8 cellular contexts compared by ENCODE assay signal in the genomic region with DNA sequence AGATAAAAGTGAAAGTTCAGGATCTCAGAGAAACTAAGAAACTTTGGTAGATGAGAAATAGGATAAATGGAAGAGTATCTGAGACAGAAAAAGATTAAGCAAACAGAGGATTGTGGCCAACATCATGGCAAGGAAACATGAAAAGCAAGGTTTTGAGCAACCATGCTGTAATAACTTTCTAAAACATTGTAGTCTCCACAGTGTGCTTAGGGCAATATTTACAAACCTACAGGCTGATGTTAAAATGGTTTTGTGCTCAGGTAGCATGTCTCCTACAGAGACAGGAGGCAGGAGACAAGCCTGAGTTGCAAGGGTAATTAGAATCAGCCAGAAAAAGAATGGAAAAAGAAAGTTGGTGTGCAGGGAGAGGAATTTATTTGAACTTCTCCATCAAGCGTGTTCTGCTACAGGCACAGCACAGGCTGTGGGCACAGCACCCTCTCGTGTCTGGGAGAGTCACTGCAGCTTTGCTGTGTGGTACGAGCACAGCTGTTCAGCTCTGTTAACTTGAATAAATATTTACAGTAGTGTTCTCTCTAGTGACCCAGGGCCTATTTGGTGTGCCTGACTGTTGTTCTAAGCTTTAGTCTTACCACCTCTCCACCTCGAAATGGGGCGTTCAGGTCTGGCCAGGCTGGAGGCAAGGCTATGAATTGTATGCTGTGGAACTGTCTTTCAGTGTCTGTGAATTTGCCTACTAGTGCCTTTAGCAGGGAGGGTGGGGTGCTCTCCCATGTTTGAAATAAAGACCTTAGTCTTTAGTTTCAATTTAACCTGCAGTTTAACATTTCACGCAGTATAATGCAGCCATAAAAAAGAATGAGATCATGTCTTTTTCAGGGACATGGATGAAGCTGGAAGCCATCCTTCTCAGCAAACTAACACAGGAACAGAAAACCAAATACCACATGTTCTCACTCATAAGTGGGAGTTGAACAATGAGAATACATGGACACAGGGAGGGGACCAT. TPM values are rescaled to one million over a fixed set of nuclear protein-coding genes. Genes with fewer than 3 reads are reported as not detected.
A peak's percentile ranks its signal among the peaks of the same experiment; 100 is the strongest.
DNase-seq lines count a peak whose midpoint lies in the region; ATAC-seq, FAIRE-seq and TF ChIP-seq lines count a peak whose summit lies in the region.
"Not testable (repeated sequence)": the region's sequence is repeated elsewhere in the genome, so short reads cannot be mapped to it uniquely, and the experiment has no call there.

No MANE protein-coding gene starts in this region.

- TF ChIP-seq POLR2A in Peyer's patch (IDR thresholded peaks at IDR 0.05); endothelial cell of umbilical vein (IDR thresholded peaks at IDR 0.05; ENCODE audit: low read depth, low read length): not testable (repeated sequence)

- CTCF ChIA-PET in endothelial cell of umbilical vein (lab: Charles Lee): interaction anchor here (0.6 to 3.4 kb wide), 17 partner anchors 9 to 452 kb away, joined by 3 to 62 read pairs (median 5); a partner anchor contains a TSS

- peak overlapping the region in 2 of 4 donors; percentile 10 to 41 for H3K27ac ChIP-seq in Peyer's patch
- H3K27ac ChIP-seq in endothelial cell of umbilical vein (ENCODE audit: insufficient read depth, low read depth, low read length): not testable (repeated sequence)

- BruUV-seq in endothelial cell of umbilical vein (replicated peaks; lab: Mats Ljungman, UMichigan): not testable (repeated sequence)

- not testable (repeated sequence) for H3K9ac ChIP-seq in endothelial cell of umbilical vein (replicated peaks; ENCODE audit: extremely low read depth, insufficient read depth, low read length)

- H2AFZ ChIP-seq in endothelial cell of umbilical vein (ENCODE audit: low read depth, low read length): not testable (repeated sequence)

- DNase-seq in D721Med (ENCODE audit: insufficient read length, low spot score): not testable (repeated sequence)
- DNase-seq in LoVo (ENCODE audit: low spot score) (peak; percentile 53), Peyer's patch (peak; percentile 61 to 86 (median 79)), activated T-cell treated with anti-CD3 and anti-CD28 coated beads for 24 hours (ENCODE audit: low read depth) (peak; percentile 57), endothelial cell of umbilical vein (ENCODE audit: low read depth, low spot score) (peak; percentile 82), mucosa of descending colon (peak; percentile 82 to 89 (median 85))
- peak; percentile 27 to 38 for DNase-seq in stimulated activated CD8-positive, alpha-beta memory T cell treated with anti-CD3 and anti-CD28 coated beads, Interleukin-15, amount 100 ng/mL, for 48 hours (ENCODE audit: low read depth in 2 of 2)

- not testable (repeated sequence) for H3K27me3 ChIP-seq in Peyer's patch; endothelial cell of umbilical vein (ENCODE audit: control insufficient read depth in 2 of 2, insufficient read depth in 2 of 2, low read length in 2 of 2)

- not testable (repeated sequence) for H3K4me3 ChIP-seq in Peyer's patch; endothelial cell of umbilical vein (replicated peaks in 1 of 3; ENCODE audit: insufficient read depth in 1 of 3, low read depth in 1 of 3, low read length in 3 of 3); mucosa of descending colon

- dilution Hi-C loops in endothelial cell of umbilical vein (cut with MboI; ENCODE audit: extremely low pct_ligation_motif_present, low sequenced_read_pairs): not testable (repeated sequence)

- ATAC-seq in GM21737 (IDR thresholded peaks at IDR 0.05; ENCODE audit: unreplicated experiment) (peak; percentile 84), mucosa of descending colon (peak; percentile 100)

- H3K79me2 ChIP-seq in endothelial cell of umbilical vein (ENCODE audit: control insufficient read depth, insufficient read depth, low read length): not testable (repeated sequence)

- not testable (repeated sequence) for FAIRE-seq in D721Med (lab: Jason Lieb, UNC)
- FAIRE-seq in endothelial cell of umbilical vein (lab: Jason Lieb, UNC): peak; percentile 83

- H3K9me1 ChIP-seq in endothelial cell of umbilical vein (replicated peaks; ENCODE audit: control insufficient read depth, extremely low read depth, insufficient read depth, low read length): not testable (repeated sequence)

- peak; percentile 73 for TF ChIP-seq CTCF in D721Med (IDR thresholded peaks at IDR 0.05; ENCODE audit: insufficient read depth, missing control alignments)
- peak; percentile 44 to 92 (median 82) for TF ChIP-seq CTCF in Peyer's patch (IDR thresholded peaks at IDR 0.05)
- TF ChIP-seq CTCF in endothelial cell of umbilical vein (IDR thresholded peaks at IDR 0.05; ENCODE audit: extremely low read depth in 1 of 2, insufficient read depth in 1 of 2, low read depth in 1 of 2, low read length in 2 of 2): peak; percentile 80 to 90
- TF ChIP-seq CTCF in mucosa of descending colon (IDR thresholded peaks at IDR 0.05): peak; percentile 93

- H3K4me1 ChIP-seq in Peyer's patch; endothelial cell of umbilical vein (ENCODE audit: control insufficient read depth, extremely low read depth, insufficient read depth, low read length); mucosa of descending colon (ENCODE audit: low read depth): not testable (repeated sequence)

- not testable (repeated sequence) for H3K36me3 ChIP-seq in Peyer's patch; endothelial cell of umbilical vein (ENCODE audit: control insufficient read depth in 2 of 2, extremely low read depth in 1 of 2, insufficient read depth in 2 of 2, low read length in 2 of 2); mucosa of descending colon (ENCODE audit: low read depth)

- not testable (repeated sequence) for H4K20me1 ChIP-seq in endothelial cell of umbilical vein (replicated peaks; ENCODE audit: control insufficient read depth, extremely low read depth, insufficient read depth, low read length)

- intact Hi-C loops in endothelial cell of umbilical vein (cut with micrococcal nuclease): loop anchor here (1.0 to 5.0 kb wide), 5 partner anchors 69 to 460 kb away; a partner anchor contains a TSS
- intact Hi-C loops in mucosa of descending colon (cut with DNase I, micrococcal nuclease): not testable (repeated sequence)

- POLR2A ChIA-PET in endothelial cell of umbilical vein (lab: Charles Lee): not testable (repeated sequence)

- not testable (repeated sequence) for H3K9me3 ChIP-seq in Peyer's patch; endothelial cell of umbilical vein (replicated peaks; ENCODE audit: control insufficient read depth, insufficient read depth, low read length); mucosa of descending colon

- H3K4me2 ChIP-seq in endothelial cell of umbilical vein (ENCODE audit: insufficient read depth, low read length): not testable (repeated sequence)

RNA-seq across cellular contexts. Expression of a gene that starts 14.1 kb away (rescaled TPM):
- total RNA-seq in Peyer's patch (10 to 100 TPM in 2 of 4 donors, 1 to 10 TPM in 2; 6.3 to 39.6 (median 10.6) TPM), endothelial cell of umbilical vein (16.6 and 23.0 TPM in 2 replicates), mucosa of descending colon (10 to 100 TPM; 11.7 to 31.1 (median 15.8) TPM)
- 18.0 and 31.8 TPM in 2 replicates for polyA plus RNA-seq in endothelial cell of umbilical vein
- 31.3 and 32.8 TPM in 2 replicates for polyA plus RNA-seq in endothelial cell of umbilical vein (2011; cell fraction: cytosol; rRNA removed)
- polyA plus RNA-seq in endothelial cell of umbilical vein (2011; cell fraction: nucleus; rRNA removed): 47.4 and 54.6 TPM in 2 replicates
- polyA plus RNA-seq in endothelial cell of umbilical vein (2012): 25.7 and 41.5 TPM in 2 replicates
- 25.4 and 34.6 TPM in 2 replicates for polyA minus RNA-seq in endothelial cell of umbilical vein
- polyA minus RNA-seq in endothelial cell of umbilical vein (2011; cell fraction: cytosol; rRNA and poly(A)+ RNA removed): 92.0 TPM
- polyA minus RNA-seq in endothelial cell of umbilical vein (2011; cell fraction: nucleus; rRNA and poly(A)+ RNA removed): 8.0 and 8.7 TPM in 2 replicates
